In genomic region chr3:70501596-70501995, GRCh38 we compare ENCODE assay signal across 23 cellular contexts.
DNase-seq lines count a peak whose midpoint lies in the region; ATAC-seq and TF ChIP-seq lines count a peak whose summit lies in the region.
"Had no signal": no experiment of that assay in that cellular context is flagged by ENCODE, and none has a peak within 500 bp of the region (broad histone marks: within the 10 kb centered on the region; RNA-seq: fewer than 3 reads in every experiment).

No MANE protein-coding gene starts in this region.

- H3K4me1 ChIP-seq in DND-41 (ENCODE audit: insufficient read depth, low read length) (peaks cover 11% of the 10 kb centered on the region), MM.1S (ENCODE audit: low read length) (peaks cover 17% of the 10 kb centered on the region), H9 (ENCODE audit: insufficient read depth, low read length) (no peaks in the 10 kb centered on the region)
- H3K4me1 ChIP-seq: SJCRH30 had no signal

- H4K8ac ChIP-seq in H9 (replicated peaks; ENCODE audit: insufficient read length, low read depth, low read length), result no peak overlapping the region

- H3K9me3 Mint-ChIP-seq in naive B cell, result peaks cover 0 to 2% (median 0%) of the 10 kb centered on the region in 7 donors
- no peaks in the 10 kb centered on the region; a peak in 1 of 5 replicates for H3K9me3 Mint-ChIP-seq in H9
- H3K9me3 Mint-ChIP-seq: HFFc6 had no signal

- WGBS in H9 (ENCODE audit: extremely low coverage, insufficient read length, low lambda C conversion rate), result no CpG with 5 or more reads among the region's 2 CpGs

- H2BK12ac ChIP-seq in H9 (ENCODE audit: insufficient read length, low read depth, low read length), result no peak overlapping the region

- no peaks in the 10 kb centered on the region for H3K36me3 Mint-ChIP-seq in naive B cell
- H3K36me3 Mint-ChIP-seq in H9 (ENCODE audit: insufficient read depth in 1 of 3, low read depth in 3 of 3), result no peaks in the 10 kb centered on the region; a peak in 1 of 7 replicates
- H3K36me3 Mint-ChIP-seq: CD14-positive monocyte had no signal

- H3K27ac ChIP-seq in DND-41 (ENCODE audit: low read length) (no peak overlapping the region), MM.1S (ENCODE audit: low read length) (peak overlapping the region; percentile 4; the same call in 1 of the 2 replicates), H9 (ENCODE audit: insufficient read length, low read depth, low read length) (no peak overlapping the region)
- H3K27ac ChIP-seq: SJCRH30 had no signal

- no peak overlapping the region for H2BK5ac ChIP-seq in H9 (ENCODE audit: insufficient read length, low read length)

- H3T11ph ChIP-seq in H9 (ENCODE audit: low read length), result no peak overlapping the region

- no peaks in the 10 kb centered on the region for H3K79me1 ChIP-seq in H9 (ENCODE audit: insufficient read depth, low read depth, low read length, poor library complexity, severe bottlenecking)

- no peak overlapping the region for H3K23ac ChIP-seq in H9 (ENCODE audit: insufficient read length, low read depth, low read length)

- H2AK5ac ChIP-seq in H9 (ENCODE audit: insufficient read length, low read length), result no peak overlapping the region

- no peak overlapping the region for H2BK120ac ChIP-seq in H9 (ENCODE audit: low read depth, low read length, poor library complexity, severe bottlenecking)

- H3K4me1 Mint-ChIP-seq in naive B cell (peaks cover 7 to 11% (median 11%) of the 10 kb centered on the region in 3 donors), H9 (peaks cover 3 to 7% of the 10 kb centered on the region in 2 experiments; a peak in 3 of 4 replicates)
- H3K4me1 Mint-ChIP-seq: CD14-positive monocyte had no signal

- no peak overlapping the region for H2BK15ac ChIP-seq in H9 (ENCODE audit: low read depth, low read length)

- H3K27me3 Mint-ChIP-seq in naive B cell (no peaks in the 10 kb centered on the region), H9 (ENCODE audit: low read depth) (no peaks in the 10 kb centered on the region; the same call in 1 of the 2 replicates)

- H3K9ac ChIP-seq in DND-41 (ENCODE audit: low read depth, low read length) (no peak overlapping the region), MM.1S (ENCODE audit: low read length) (no peak overlapping the region), H9 (ENCODE audit: extremely low read depth, insufficient read length, low read length) (no peak overlapping the region)

- no peak overlapping the region for H2AFZ ChIP-seq in DND-41 (ENCODE audit: low read depth, low read length)
- H2AFZ ChIP-seq in MM.1S (ENCODE audit: low read length), result no peak overlapping the region
- H2AFZ ChIP-seq in H9 (ENCODE audit: low read length), result no peak overlapping the region

- H3K79me2 ChIP-seq in DND-41 (ENCODE audit: insufficient read depth, low read length) (no peaks in the 10 kb centered on the region), MM.1S (ENCODE audit: low read length) (no peaks in the 10 kb centered on the region), H9 (ENCODE audit: insufficient read depth, low read length) (no peaks in the 10 kb centered on the region)

- H3K4me2 ChIP-seq in DND-41 (ENCODE audit: insufficient read depth, low read length) (0 out of 2 replicates have a peak overlapping the region, but pooled peaks have one; percentile 15), MM.1S (ENCODE audit: low read depth, low read length) (peak overlapping the region; percentile 32; the same call in 1 of the 2 replicates), H9 (ENCODE audit: insufficient read depth, insufficient read length, low read length) (no peak overlapping the region)

- no peaks in the 10 kb centered on the region for H4K20me1 ChIP-seq in DND-41 (ENCODE audit: insufficient read depth, low read length)
- H4K20me1 ChIP-seq in MM.1S (ENCODE audit: insufficient read depth, low read length), result no peaks in the 10 kb centered on the region
- H4K20me1 ChIP-seq in H9 (ENCODE audit: control insufficient read depth, insufficient read depth, insufficient read length), result no peaks in the 10 kb centered on the region

- no peaks in the 10 kb centered on the region for H3K23me2 ChIP-seq in H9 (ENCODE audit: insufficient read length, low read depth, low read length, poor library complexity, severe bottlenecking)

- no peak overlapping the region for H3K27ac Mint-ChIP-seq in naive B cell
- no peak overlapping the region for H3K27ac Mint-ChIP-seq in H9
- H3K27ac Mint-ChIP-seq: CD14-positive monocyte, HFFc6 had no signal

- no peak overlapping the region for H3K56ac ChIP-seq in H9 (ENCODE audit: insufficient read length, low read depth, low read length)

- no peaks in the 10 kb centered on the region for H3K9me2 ChIP-seq in MM.1S (replicated peaks; ENCODE audit: insufficient read depth, low read length)

- H3K36me3 ChIP-seq in DND-41 (ENCODE audit: insufficient read depth, low read length) (no peaks in the 10 kb centered on the region), MM.1S (replicated peaks; ENCODE audit: insufficient read depth, low read length) (no peaks in the 10 kb centered on the region)
- H3K36me3 ChIP-seq: SJCRH30 had no signal

- no peaks in the 10 kb centered on the region for H3F3A ChIP-seq in MM.1S (ENCODE audit: insufficient read depth, low read length)

- H3K4ac ChIP-seq in H9 (ENCODE audit: low read depth, low read length), result no peak overlapping the region

- H3K9me3 ChIP-seq in DND-41 (ENCODE audit: insufficient read depth, low read length, severe bottlenecking) (no peaks in the 10 kb centered on the region), MM.1S (replicated peaks; ENCODE audit: insufficient read depth, low read length) (no peaks in the 10 kb centered on the region), H9 (ENCODE audit: control insufficient read depth, low read depth, low read length) (no peaks in the 10 kb centered on the region)
- H3K9me3 ChIP-seq: SJCRH30 had no signal

- H3K14ac ChIP-seq in H9 (ENCODE audit: insufficient read depth, low read length), result no peak overlapping the region

- no peak for TF ChIP-seq CTCF in DND-41 (IDR thresholded peaks at IDR 0.05; ENCODE audit: borderline replicate concordance, extremely low read depth, low read length, poor library complexity, severe bottlenecking)
- TF ChIP-seq CTCF in MM.1S (IDR thresholded peaks at IDR 0.05; ENCODE audit: low read length), result no peak
- no peak for TF ChIP-seq CTCF in H9 (conservative IDR thresholded peaks at IDR 0.05)

- H4K91ac ChIP-seq in H9 (ENCODE audit: insufficient read length, low read depth, low read length), result no peak overlapping the region

- H3K27me3 ChIP-seq in DND-41 (ENCODE audit: insufficient read depth, low read length, poor library complexity) (no peaks in the 10 kb centered on the region), MM.1S (replicated peaks; ENCODE audit: insufficient read depth, low read length) (no peaks in the 10 kb centered on the region), H9 (ENCODE audit: insufficient read depth, low read length) (no peaks in the 10 kb centered on the region)
- H3K27me3 ChIP-seq: SJCRH30 had no signal

- peak; percentile 39 for DNase-seq in DND-41
- peak; percentile 93 for DNase-seq in MM.1S
- peak; percentile 23 for DNase-seq in naive B cell
- no peak for DNase-seq in H9
- no peak for DNase-seq in NCI-H446 (lab: John Stamatoyannopoulos, UW)
- DNase-seq: AML-193, DMS79, H7, HFFc6, IMR-90, NCI-H1105, NCI-H2029 treated with DMSO at 0.1 percent for 48 hours, NCI-H345, NCI-H524 treated with DMSO at 0.1 percent for 48 hours, NCI-H82, OCI-M1, SJCRH30, T-helper 1 cell had no signal

- ATAC-seq in DND-41 (ENCODE audit: insufficient read depth, low read depth), result peak; percentile 98
- ATAC-seq in HG02763 (IDR thresholded peaks at IDR 0.05; ENCODE audit: unreplicated experiment), result peak; percentile 44
- peak; percentile 84 to 97 for ATAC-seq in naive B cell (ENCODE audit: low read depth in 2 of 2)
- no peak for ATAC-seq in activated CD4-positive, CD25-positive, alpha-beta regulatory T cell treated with anti-CD3 and anti-CD28 coated beads, Interleukin-2, amount 50 U/mL, for 24 hours
- ATAC-seq in HG03460 (IDR thresholded peaks at IDR 0.05; ENCODE audit: unreplicated experiment), result no peak
- ATAC-seq: GM12878 had no signal

- no peak overlapping the region for H4K5ac ChIP-seq in H9 (ENCODE audit: insufficient read length, low read depth, low read length)

- H2BK20ac ChIP-seq in H9 (ENCODE audit: low read depth, low read length, poor library complexity, severe bottlenecking), result no peak overlapping the region

- H3K18ac ChIP-seq in H9 (ENCODE audit: insufficient read length, low read depth, low read length), result no peak overlapping the region

- no peak overlapping the region for H3K4me3 Mint-ChIP-seq in naive B cell
- H3K4me3 Mint-ChIP-seq in H9, result no peak overlapping the region
- H3K4me3 Mint-ChIP-seq: CD14-positive monocyte, HFFc6 had no signal

- H3K4me3 ChIP-seq in DND-41 (ENCODE audit: low read depth in 1 of 2, low read length in 2 of 2) (no peak overlapping the region), MM.1S (ENCODE audit: low read length) (no peak overlapping the region)
- H3K4me3 ChIP-seq: GM12878, SJCRH30 had no signal

Comparison
In these comparisons a context has a peak if more than half of its experiments do, and no peak if none do; other contexts are left out.
1. ATAC-seq: peak in DND-41 (single experiment), HG02763 (single experiment) and naive B cell (2 of 2); none in activated CD4-positive, CD25-positive, alpha-beta regulatory T cell treated with anti-CD3 and anti-CD28 coated beads, Interleukin-2, amount 50 U/mL, for 24 hours (0 of 2) and HG03460 (single experiment).
2. DNase-seq: peak in DND-41 (single experiment), MM.1S (single experiment) and naive B cell (single experiment); none in H9 (single experiment) and NCI-H446 (0 of 2).